ENCODE assay signal across 34 cellular contexts in genomic region chr6:22575190-22575589, GRCh38. TPM values are rescaled to one million over a fixed set of nuclear protein-coding genes. Genes with fewer than 3 reads are reported as not detected.
DNase-seq lines count a peak whose midpoint lies in the region; ATAC-seq, FAIRE-seq and TF ChIP-seq lines count a peak whose summit lies in the region.
"Had no signal": no experiment of that assay in that cellular context is flagged by ENCODE, and none has a peak within 500 bp of the region (broad histone marks: within the 10 kb centered on the region; RNA-seq: fewer than 3 reads in every experiment).

No MANE protein-coding gene starts in this region.

- H3K27me3 ChIP-seq in aorta (ENCODE audit: control insufficient read depth in 1 of 2, insufficient read depth in 2 of 2, low read length in 1 of 2), result no peaks in the 10 kb centered on the region
- H3K27me3 ChIP-seq: breast epithelium, gastrocnemius medialis, hepatocyte, suprapubic skin, upper lobe of right lung had no signal

- in situ Hi-C loops in astrocyte of the spinal cord (cut with HindIII; ENCODE audit: low sequenced_read_pairs), result no loop called here

- no peak overlapping the region for H3K4me3 ChIP-seq in astrocyte of the spinal cord (ENCODE audit: low read depth, low read length)
- H3K4me3 ChIP-seq in aorta (ENCODE audit: low read length in 2 of 2), result no peak overlapping the region
- H3K4me3 ChIP-seq: breast epithelium, gastrocnemius medialis, GM23338, hepatocyte, skin epidermis, suprapubic skin, upper lobe of right lung had no signal

- no peaks in the 10 kb centered on the region for H3K36me3 ChIP-seq in aorta (ENCODE audit: control insufficient read depth in 1 of 2, insufficient read depth in 2 of 2, low read length in 1 of 2)
- H3K36me3 ChIP-seq: breast epithelium, gastrocnemius medialis, suprapubic skin, upper lobe of right lung had no signal

- intact Hi-C loops in aorta (cut with DNase I), result no loop called here

- no peaks in the 10 kb centered on the region for H3K4me1 ChIP-seq in aorta (ENCODE audit: control insufficient read depth in 1 of 2, insufficient read depth in 2 of 2, low read length in 2 of 2)
- H3K4me1 ChIP-seq: breast epithelium, gastrocnemius medialis, suprapubic skin, upper lobe of right lung had no signal

- no peak for ATAC-seq in GM18867 (IDR thresholded peaks at IDR 0.05; ENCODE audit: unreplicated experiment)
- no peak for ATAC-seq in aorta (ENCODE audit: low FRiP score)
- no peak for ATAC-seq in HG03139 (IDR thresholded peaks at IDR 0.05; ENCODE audit: unreplicated experiment)
- ATAC-seq: activated CD8-positive, alpha-beta T cell treated with anti-CD3 and anti-CD28 coated beads for 36 hours; activated T-helper 17 cell treated with anti-CD3 and anti-CD28 coated beads, Interleukin-2, amount 50 U/mL, for 72 hours; gastrocnemius medialis; GM23338; left colon; Panc1; stimulated activated naive B cell treated with anti-CD40 and anti-IgM and Interleukin-4, amounts not matched to agents 10 μg/mL and 1 μg/mL and 100 μg/mL, for 72 hours; upper lobe of right lung had no signal

- no peaks in the 10 kb centered on the region for H3K9me3 ChIP-seq in aorta (ENCODE audit: control insufficient read depth, low read length)
- H3K9me3 ChIP-seq: gastrocnemius medialis, suprapubic skin, upper lobe of right lung had no signal

- TF ChIP-seq POLR2A in H54 (IDR thresholded peaks at IDR 0.05; ENCODE audit: low read depth, low read length), result no peak

- TF ChIP-seq CTCF in astrocyte of the spinal cord (IDR thresholded peaks at IDR 0.05; ENCODE audit: low read depth, low read length), result no peak

- no peak overlapping the region for H3K27ac ChIP-seq in aorta (ENCODE audit: low read depth in 1 of 2, low read length in 2 of 2)
- H3K27ac ChIP-seq: breast epithelium, gastrocnemius medialis, hepatocyte, skin epidermis, suprapubic skin, upper lobe of right lung had no signal

- DNase-seq in H54 (ENCODE audit: insufficient read length, low spot score) (no peak), astrocyte of the spinal cord (ENCODE audit: low read depth, low spot score) (peak; percentile 48), glomerular visceral epithelial cell (ENCODE audit: extremely low spot score) (peak; percentile 7), NCI-H1092 treated with DMSO at 0.1 percent for 48 hours (lab: John Stamatoyannopoulos, UW) (no peak), aorta (no peak)
- DNase-seq: activated CD8-positive, alpha-beta T cell treated with anti-CD3 and anti-CD28 coated beads for 36 hours; activated naive CD4-positive, alpha-beta T cell treated with anti-CD3 and anti-CD28 coated beads, Interleukin-2, amount 50 U/mL, for 16 hours; amniotic stem cell; Calu3; DMS79; effector CD4-positive, alpha-beta T cell; gastrocnemius medialis; HFFc6; KBM-7; left colon; mammary epithelial cell; NCI-H1436; NCI-H2107; NCI-H748 treated with DMSO at 0.1 percent for 48 hours; SIG-M5; stimulated activated naive B cell treated with anti-CD40 and anti-IgM and Interleukin-4, amounts not matched to agents 10 μg/mL and 1 μg/mL and 100 μg/mL, for 72 hours; upper lobe of right lung had no signal

- WGBS in aorta, 2 donors, result 68% methylated on average over 2 of the region's 2 CpGs

- FAIRE-seq in H54 (lab: Jason Lieb, UNC), result peak; percentile 65

RNA-seq across cellular contexts. Expression of gene HDGFL1, which starts 5.8 kb away (rescaled TPM):
- total RNA-seq in aorta, result not detected
- polyA plus RNA-seq in aorta, result not detected
- total RNA-seq: activated CD8-positive, alpha-beta T cell treated with anti-CD3 and anti-CD28 coated beads for 36 hours; activated T-helper 17 cell treated with anti-CD3 and anti-CD28 coated beads, Interleukin-2, amount 50 U/mL, for 72 hours; breast epithelium; Calu3; epithelial cell of proximal tubule; gastrocnemius medialis; GM23338; hepatocyte; HFFc6; left colon; mammary epithelial cell; mucosa of gallbladder; omental fat pad; suprapubic skin; upper lobe of right lung had no signal
- polyA plus RNA-seq: GM23338, hepatocyte, mammary epithelial cell had no signal

Comparison
In these comparisons a context has a peak if more than half of its experiments do, and no peak if none do; other contexts are left out.
1. DNase-seq: peak in astrocyte of the spinal cord (single experiment) and glomerular visceral epithelial cell (single experiment); none in H54 (single experiment), NCI-H1092 treated with DMSO at 0.1 percent for 48 hours (single experiment) and aorta (0 of 2).